In the genomic region with DNA sequence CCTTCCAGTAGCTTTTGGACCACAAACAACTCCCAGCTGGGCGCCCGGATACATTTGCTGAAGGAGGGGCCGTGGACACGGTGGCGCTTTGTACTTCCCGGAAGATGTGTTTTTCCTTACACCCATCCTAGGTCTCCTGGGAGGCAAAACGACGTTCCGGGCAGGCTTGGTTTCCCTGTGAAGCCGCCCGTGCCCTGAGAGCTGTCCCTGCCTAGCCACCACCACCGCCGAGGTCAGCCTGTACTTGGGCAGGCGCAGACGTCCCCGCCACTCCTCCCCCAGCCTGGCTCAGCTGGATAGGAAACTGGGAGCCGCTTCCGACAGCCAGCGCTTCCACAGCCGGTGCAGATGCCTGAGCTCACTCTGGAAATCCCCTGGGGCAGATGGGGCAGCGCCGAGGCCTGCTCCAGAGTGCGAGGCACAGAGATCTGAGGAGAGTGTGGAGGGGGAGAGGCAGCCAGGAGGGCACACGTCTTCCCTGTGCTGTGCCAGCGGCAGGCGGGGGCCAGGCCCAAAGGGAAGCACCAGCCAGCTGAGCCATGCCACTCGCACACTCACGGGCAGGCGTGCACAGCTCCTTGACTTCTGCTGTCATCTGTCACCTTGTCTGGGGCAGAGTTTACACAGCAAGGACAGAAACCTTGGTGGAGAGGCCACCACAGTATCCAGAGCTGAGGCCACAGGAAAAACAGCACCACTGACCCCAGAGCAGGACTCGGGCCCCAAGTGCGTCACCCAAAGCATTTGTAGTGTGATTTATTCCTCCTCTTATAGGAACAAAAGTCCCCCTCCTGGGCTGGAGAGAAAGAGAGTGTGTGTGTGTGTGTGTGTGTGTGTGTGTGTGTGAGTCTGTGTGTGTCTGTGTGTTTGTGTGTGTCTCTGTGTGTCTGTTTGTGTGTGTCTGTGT, we compare ENCODE assay signal across 1 cellular context.
TF ChIP-seq lines count a peak whose summit lies in the region.

No MANE protein-coding gene starts in this region.

TF ChIP-seq in HepG2, 621 proteins besides CTCF, POLR2A, EP300 and RAD21 (continued from another document and continues in another):
- TF ChIP-seq, protein P1, sequence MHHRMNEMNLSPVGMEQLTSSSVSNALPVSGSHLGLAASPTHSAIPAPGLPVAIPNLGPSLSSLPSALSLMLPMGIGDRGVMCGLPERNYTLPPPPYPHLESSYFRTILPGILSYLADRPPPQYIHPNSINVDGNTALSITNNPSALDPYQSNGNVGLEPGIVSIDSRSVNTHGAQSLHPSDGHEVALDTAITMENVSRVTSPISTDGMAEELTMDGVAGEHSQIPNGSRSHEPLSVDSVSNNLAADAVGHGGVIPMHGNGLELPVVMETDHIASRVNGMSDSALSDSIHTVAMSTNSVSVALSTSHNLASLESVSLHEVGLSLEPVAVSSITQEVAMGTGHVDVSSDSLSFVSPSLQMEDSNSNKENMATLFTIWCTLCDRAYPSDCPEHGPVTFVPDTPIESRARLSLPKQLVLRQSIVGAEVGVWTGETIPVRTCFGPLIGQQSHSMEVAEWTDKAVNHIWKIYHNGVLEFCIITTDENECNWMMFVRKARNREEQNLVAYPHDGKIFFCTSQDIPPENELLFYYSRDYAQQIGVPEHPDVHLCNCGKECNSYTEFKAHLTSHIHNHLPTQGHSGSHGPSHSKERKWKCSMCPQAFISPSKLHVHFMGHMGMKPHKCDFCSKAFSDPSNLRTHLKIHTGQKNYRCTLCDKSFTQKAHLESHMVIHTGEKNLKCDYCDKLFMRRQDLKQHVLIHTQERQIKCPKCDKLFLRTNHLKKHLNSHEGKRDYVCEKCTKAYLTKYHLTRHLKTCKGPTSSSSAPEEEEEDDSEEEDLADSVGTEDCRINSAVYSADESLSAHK (CRISPR knock-in tag; IDR thresholded peaks at IDR 0.05; ENCODE audit: borderline replicate concordance) = no peak
- TF ChIP-seq NR2C2 (CRISPR knock-in tag; IDR thresholded peaks at IDR 0.05; ENCODE audit: borderline replicate concordance) (peak; percentile 43; the same call in 1 of the 2 replicates), NCOR1 (IDR thresholded peaks at IDR 0.05; ENCODE audit: borderline replicate concordance, low read length) (peak; percentile 38; the same call in 1 of the 2 replicates), ZNF30 (CRISPR knock-in tag; IDR thresholded peaks at IDR 0.05) (peak; percentile 86), ETV6 (CRISPR knock-in tag; conservative IDR thresholded peaks at IDR 0.05) (0 out of 2 replicates have a peak, but pooled peaks have one; percentile 22), SMC3 (IDR thresholded peaks at IDR 0.05; ENCODE audit: low read length) (no peak), ZNF274 (CRISPR knock-in tag; IDR thresholded peaks at IDR 0.05) (peak; percentile 90; the same call in 1 of the 2 replicates), ELF1 (CRISPR knock-in tag; IDR thresholded peaks at IDR 0.05) (peak; percentile 51; the same call in 1 of the 2 replicates), MZF1 (CRISPR knock-in tag; IDR thresholded peaks at IDR 0.05; ENCODE audit: borderline replicate concordance) (no peak), THAP11 (CRISPR knock-in tag; IDR thresholded peaks at IDR 0.05) (peak; percentile 42), ZFAT (CRISPR knock-in tag; conservative IDR thresholded peaks at IDR 0.05) (no peak), KDM4B (CRISPR knock-in tag; IDR thresholded peaks at IDR 0.05) (no peak), ZSCAN12 (CRISPR knock-in tag; IDR thresholded peaks at IDR 0.05) (no peak), ZNF652 (CRISPR knock-in tag; IDR thresholded peaks at IDR 0.05; ENCODE audit: borderline replicate concordance, low read depth) (no peak), ZNF891 (CRISPR knock-in tag; IDR thresholded peaks at IDR 0.05) (peak; percentile 15; the same call in 1 of the 2 replicates), STAG1 (CRISPR knock-in tag; IDR thresholded peaks at IDR 0.05) (no peak), CHD2 (IDR thresholded peaks at IDR 0.05; ENCODE audit: low read depth, low read length) (no peak), ZNF878 (CRISPR knock-in tag; IDR thresholded peaks at IDR 0.05) (no peak), MLLT10 (CRISPR knock-in tag; IDR thresholded peaks at IDR 0.05) (no peak), MEF2D (CRISPR knock-in tag; IDR thresholded peaks at IDR 0.05) (peak; percentile 79; the same call in 1 of the 2 replicates), SP2 (CRISPR knock-in tag; IDR thresholded peaks at IDR 0.05) (no peak), ZNF768 (CRISPR knock-in tag; IDR thresholded peaks at IDR 0.05) (peak; percentile 73), ZBTB8A (CRISPR knock-in tag; IDR thresholded peaks at IDR 0.05; ENCODE audit: borderline replicate concordance, low read depth) (peak; percentile 53; the same call in 1 of the 2 replicates), ZNF44 (CRISPR knock-in tag; IDR thresholded peaks at IDR 0.05) (no peak; the same call in 1 of the 2 replicates), NCOA5 (CRISPR knock-in tag; IDR thresholded peaks at IDR 0.05) (no peak), CBFB (CRISPR knock-in tag; IDR thresholded peaks at IDR 0.05) (peak; percentile 59; the same call in 1 of the 2 replicates), MIER3 (CRISPR knock-in tag; IDR thresholded peaks at IDR 0.05; ENCODE audit: borderline replicate concordance) (peak; percentile 37; the same call in 1 of the 2 replicates), ZNF660 (CRISPR knock-in tag; IDR thresholded peaks at IDR 0.05; ENCODE audit: borderline replicate concordance, low read depth) (no peak), ZNF430 (CRISPR knock-in tag; IDR thresholded peaks at IDR 0.05) (peak; percentile 86), ZNF468 (CRISPR knock-in tag; IDR thresholded peaks at IDR 0.05) (no peak), ZNF264 (CRISPR knock-in tag; IDR thresholded peaks at IDR 0.05) (no peak), ZNF7 (CRISPR knock-in tag; IDR thresholded peaks at IDR 0.05) (no peak)
- TF ChIP-seq, protein P2, sequence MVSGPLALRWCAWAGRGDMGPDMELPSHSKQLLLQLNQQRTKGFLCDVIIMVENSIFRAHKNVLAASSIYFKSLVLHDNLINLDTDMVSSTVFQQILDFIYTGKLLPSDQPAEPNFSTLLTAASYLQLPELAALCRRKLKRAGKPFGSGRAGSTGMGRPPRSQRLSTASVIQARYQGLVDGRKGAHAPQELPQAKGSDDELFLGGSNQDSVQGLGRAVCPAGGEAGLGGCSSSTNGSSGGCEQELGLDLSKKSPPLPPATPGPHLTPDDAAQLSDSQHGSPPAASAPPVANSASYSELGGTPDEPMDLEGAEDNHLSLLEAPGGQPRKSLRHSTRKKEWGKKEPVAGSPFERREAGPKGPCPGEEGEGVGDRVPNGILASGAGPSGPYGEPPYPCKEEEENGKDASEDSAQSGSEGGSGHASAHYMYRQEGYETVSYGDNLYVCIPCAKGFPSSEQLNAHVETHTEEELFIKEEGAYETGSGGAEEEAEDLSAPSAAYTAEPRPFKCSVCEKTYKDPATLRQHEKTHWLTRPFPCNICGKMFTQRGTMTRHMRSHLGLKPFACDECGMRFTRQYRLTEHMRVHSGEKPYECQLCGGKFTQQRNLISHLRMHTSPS (CRISPR knock-in tag; IDR thresholded peaks at IDR 0.05; ENCODE audit: low read depth) = peak; percentile 96; the same call in 1 of the 2 replicates
- TF ChIP-seq, protein P3, sequence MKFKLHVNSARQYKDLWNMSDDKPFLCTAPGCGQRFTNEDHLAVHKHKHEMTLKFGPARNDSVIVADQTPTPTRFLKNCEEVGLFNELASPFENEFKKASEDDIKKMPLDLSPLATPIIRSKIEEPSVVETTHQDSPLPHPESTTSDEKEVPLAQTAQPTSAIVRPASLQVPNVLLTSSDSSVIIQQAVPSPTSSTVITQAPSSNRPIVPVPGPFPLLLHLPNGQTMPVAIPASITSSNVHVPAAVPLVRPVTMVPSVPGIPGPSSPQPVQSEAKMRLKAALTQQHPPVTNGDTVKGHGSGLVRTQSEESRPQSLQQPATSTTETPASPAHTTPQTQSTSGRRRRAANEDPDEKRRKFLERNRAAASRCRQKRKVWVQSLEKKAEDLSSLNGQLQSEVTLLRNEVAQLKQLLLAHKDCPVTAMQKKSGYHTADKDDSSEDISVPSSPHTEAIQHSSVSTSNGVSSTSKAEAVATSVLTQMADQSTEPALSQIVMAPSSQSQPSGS (CRISPR knock-in tag; IDR thresholded peaks at IDR 0.05) = no peak
- TF ChIP-seq, protein P4, sequence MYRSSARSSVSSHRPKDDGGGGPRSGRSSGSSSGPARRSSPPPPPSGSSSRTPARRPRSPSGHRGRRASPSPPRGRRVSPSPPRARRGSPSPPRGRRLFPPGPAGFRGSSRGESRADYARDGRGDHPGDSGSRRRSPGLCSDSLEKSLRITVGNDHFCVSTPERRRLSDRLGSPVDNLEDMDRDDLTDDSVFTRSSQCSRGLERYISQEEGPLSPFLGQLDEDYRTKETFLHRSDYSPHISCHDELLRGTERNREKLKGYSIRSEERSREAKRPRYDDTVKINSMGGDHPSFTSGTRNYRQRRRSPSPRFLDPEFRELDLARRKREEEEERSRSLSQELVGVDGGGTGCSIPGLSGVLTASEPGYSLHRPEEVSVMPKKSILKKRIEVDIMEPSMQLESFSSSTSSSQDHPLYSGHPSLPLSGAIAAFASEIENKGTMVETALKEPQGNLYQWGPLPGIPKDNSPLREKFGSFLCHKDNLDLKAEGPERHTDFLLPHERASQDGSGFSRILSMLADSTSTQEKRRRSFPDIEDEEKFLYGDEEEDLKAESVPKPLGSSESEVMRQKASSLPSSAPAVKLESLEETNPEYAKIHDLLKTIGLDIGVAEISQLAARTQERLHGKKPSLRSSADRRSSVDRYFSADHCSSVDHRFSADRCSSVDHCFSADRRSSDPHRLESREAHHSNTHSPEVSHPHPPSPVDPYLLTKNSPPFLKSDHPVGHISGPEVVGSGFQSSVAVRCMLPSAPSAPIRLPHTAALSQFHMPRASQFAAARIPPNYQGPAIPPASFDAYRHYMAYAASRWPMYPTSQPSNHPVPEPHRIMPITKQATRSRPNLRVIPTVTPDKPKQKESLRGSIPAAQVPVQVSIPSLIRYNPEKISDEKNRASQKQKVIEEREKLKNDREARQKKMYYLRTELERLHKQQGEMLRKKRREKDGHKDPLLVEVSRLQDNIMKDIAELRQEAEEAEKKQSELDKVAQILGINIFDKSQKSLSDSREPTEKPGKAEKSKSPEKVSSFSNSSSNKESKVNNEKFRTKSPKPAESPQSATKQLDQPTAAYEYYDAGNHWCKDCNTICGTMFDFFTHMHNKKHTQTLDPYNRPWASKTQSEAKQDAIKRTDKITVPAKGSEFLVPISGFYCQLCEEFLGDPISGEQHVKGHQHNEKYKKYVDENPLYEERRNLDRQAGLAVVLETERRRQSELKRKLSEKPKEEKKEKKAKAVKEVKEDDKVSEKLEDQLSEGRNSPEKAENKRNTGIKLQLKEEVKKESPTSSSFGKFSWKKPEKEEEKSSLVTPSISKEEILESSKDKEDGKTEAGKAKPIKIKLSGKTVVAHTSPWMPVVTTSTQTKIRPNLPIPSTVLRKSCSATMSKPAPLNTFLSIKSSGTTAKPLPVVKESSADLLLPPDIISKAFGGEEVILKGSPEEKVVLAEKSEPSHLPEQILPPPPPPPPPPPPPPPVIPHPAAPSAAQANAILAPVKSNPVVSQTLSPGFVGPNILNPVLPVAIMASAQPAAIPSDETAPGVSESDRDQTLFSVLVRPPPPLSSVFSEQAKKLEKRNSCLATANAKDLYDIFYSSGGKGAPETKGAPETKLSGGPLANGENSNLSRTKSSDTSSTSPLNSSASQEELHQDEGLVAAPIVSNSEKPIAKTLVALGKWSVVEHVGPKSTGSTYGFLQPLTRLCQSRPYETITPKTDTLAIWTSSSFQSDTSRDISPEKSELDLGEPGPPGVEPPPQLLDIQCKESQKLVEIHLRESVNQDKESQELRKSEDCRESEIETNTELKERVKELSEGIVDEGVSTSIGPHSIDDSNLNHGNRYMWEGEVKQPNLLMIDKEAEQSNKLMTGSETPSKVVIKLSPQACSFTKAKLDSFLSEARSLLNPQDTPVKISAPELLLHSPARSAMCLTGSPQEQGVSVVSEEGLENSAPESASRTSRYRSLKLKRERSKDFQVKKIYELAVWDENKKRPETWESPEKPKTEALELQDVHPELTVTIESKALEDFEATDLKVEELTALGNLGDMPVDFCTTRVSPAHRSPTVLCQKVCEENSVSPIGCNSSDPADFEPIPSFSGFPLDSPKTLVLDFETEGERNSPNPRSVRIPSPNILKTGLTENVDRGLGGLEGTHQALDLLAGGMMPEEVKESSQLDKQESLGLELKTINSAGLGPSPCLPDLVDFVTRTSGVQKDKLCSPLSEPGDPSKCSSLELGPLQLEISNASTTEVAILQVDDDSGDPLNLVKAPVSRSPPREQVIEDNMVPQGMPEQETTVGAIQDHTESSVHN (CRISPR knock-in tag; IDR thresholded peaks at IDR 0.05) = 0 out of 2 replicates have a peak, but pooled peaks have one; percentile 59
- TF ChIP-seq, protein P5, sequence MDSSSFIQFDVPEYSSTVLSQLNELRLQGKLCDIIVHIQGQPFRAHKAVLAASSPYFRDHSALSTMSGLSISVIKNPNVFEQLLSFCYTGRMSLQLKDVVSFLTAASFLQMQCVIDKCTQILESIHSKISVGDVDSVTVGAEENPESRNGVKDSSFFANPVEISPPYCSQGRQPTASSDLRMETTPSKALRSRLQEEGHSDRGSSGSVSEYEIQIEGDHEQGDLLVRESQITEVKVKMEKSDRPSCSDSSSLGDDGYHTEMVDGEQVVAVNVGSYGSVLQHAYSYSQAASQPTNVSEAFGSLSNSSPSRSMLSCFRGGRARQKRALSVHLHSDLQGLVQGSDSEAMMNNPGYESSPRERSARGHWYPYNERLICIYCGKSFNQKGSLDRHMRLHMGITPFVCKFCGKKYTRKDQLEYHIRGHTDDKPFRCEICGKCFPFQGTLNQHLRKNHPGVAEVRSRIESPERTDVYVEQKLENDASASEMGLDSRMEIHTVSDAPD (CRISPR knock-in tag; IDR thresholded peaks at IDR 0.05) = no peak
